15 cellular contexts compared by ENCODE assay signal in genomic region chr4:39718366-39719323, GRCh38. TPM values are rescaled to one million over a fixed set of nuclear protein-coding genes. Genes with fewer than 3 reads are reported as not detected.
DNase-seq lines count a peak whose midpoint lies in the region; ATAC-seq, FAIRE-seq and TF ChIP-seq lines count a peak whose summit lies in the region.
"Had no signal": no experiment of that assay in that cellular context is flagged by ENCODE, and none has a peak within 500 bp of the region (broad histone marks: within the 10 kb centered on the region; RNA-seq: fewer than 3 reads in every experiment).

No MANE protein-coding gene starts in this region.

- no peaks in the 10 kb centered on the region for H3K9me1 ChIP-seq in K562 (ENCODE audit: control insufficient read depth, insufficient read depth, low read length)

- CTCF ChIA-PET in K562 (lab: Yijun Ruan, JAX; ENCODE audit: low intra/inter-chr PET ratio): no interaction called here
- CTCF ChIA-PET in naive thymus-derived CD4-positive, alpha-beta T cell (lab: Charles Lee): interaction anchor here (0.5 kb wide), 1 partner anchor 44 kb away, joined by 3 read pairs; no protein-coding TSS in a partner anchor

- no TSS peak for BruUV-seq in K562 (replicated peaks; lab: Mats Ljungman, UMichigan)

- peak overlapping the region; percentile 6 for H3K4me3 Mint-ChIP-seq in T-helper 1 cell treated with Interleukin-12 subunit alpha and Interleukin-12 subunit beta and Interleukin-4 antibody, amounts not matched to agents 30 μg/mL and 1 μg/mL, for 36 hours
- H3K4me3 Mint-ChIP-seq in naive thymus-derived CD4-positive, alpha-beta T cell: peak overlapping the region in 9 of 10 donors; percentile 14 to 67 (median 48)
- H3K4me3 Mint-ChIP-seq: neural crest cell had no signal

- H3K79me2 ChIP-seq in MM.1S (ENCODE audit: low read length) (peaks cover 96% of the 10 kb centered on the region), K562 (ENCODE audit: control insufficient read depth, insufficient read depth, low read length) (peaks cover 95% of the 10 kb centered on the region)

- H3K9me3 Mint-ChIP-seq in T-helper 1 cell treated with Interleukin-12 subunit alpha and Interleukin-12 subunit beta and Interleukin-4 antibody, amounts not matched to agents 30 μg/mL and 1 μg/mL, for 36 hours: no peaks in the 10 kb centered on the region
- no peaks in the 10 kb centered on the region for H3K9me3 Mint-ChIP-seq in naive thymus-derived CD4-positive, alpha-beta T cell
- H3K9me3 Mint-ChIP-seq: neural crest cell had no signal

- intact Hi-C loops in K562 (cut with micrococcal nuclease): no loop called here
- intact Hi-C loops in naive thymus-derived CD4-positive, alpha-beta T cell (cut with micrococcal nuclease): no loop called here

- H3K9ac ChIP-seq in MM.1S (ENCODE audit: low read length) (no peak overlapping the region), K562 (ENCODE audit: insufficient read depth in 1 of 2, low read depth in 2 of 2, low read length in 2 of 2) (peak overlapping the region in 1 of 2 experiments; percentile 52; a peak in 2 of 4 replicates)

- H2AFZ ChIP-seq in MM.1S (ENCODE audit: low read length) (no peak overlapping the region), K562 (ENCODE audit: low read depth, low read length) (no peak overlapping the region)

- H3K36me3 ChIP-seq in MM.1S (replicated peaks; ENCODE audit: insufficient read depth, low read length): no peaks in the 10 kb centered on the region; the same call in 1 of the 2 replicates
- H3K36me3 ChIP-seq in K562 (ENCODE audit: control insufficient read depth, insufficient read depth, low read length): peaks cover 52% of the 10 kb centered on the region; the same call in 2 of the 3 replicates
- H3K36me3 ChIP-seq in naive thymus-derived CD4-positive, alpha-beta T cell (ENCODE audit: control insufficient read depth in 2 of 3, insufficient read depth in 3 of 3, low read length in 3 of 3): no peaks in the 10 kb centered on the region

- H3F3A ChIP-seq in MM.1S (ENCODE audit: insufficient read depth, low read length): peaks cover 5% of the 10 kb centered on the region; the same call in 1 of the 2 replicates

- H3K4me1 ChIP-seq in MM.1S (ENCODE audit: low read length) (peaks cover 14% of the 10 kb centered on the region), K562 (replicated peaks in 1 of 2; ENCODE audit: control insufficient read depth in 2 of 2, insufficient read depth in 2 of 2, low read length in 2 of 2) (peaks cover 0 to 9% of the 10 kb centered on the region in 2 experiments; a peak in 2 of 5 replicates)
- peaks cover 9 to 14% of the 10 kb centered on the region in 2 donors for H3K4me1 ChIP-seq in naive thymus-derived CD4-positive, alpha-beta T cell (ENCODE audit: control insufficient read depth in 2 of 2, insufficient read depth in 2 of 2, low read length in 2 of 2)

- TF ChIP-seq CTCF in MM.1S (IDR thresholded peaks at IDR 0.05; ENCODE audit: low read length): no peak
- no peak for TF ChIP-seq CTCF in K562 (IDR thresholded peaks at IDR 0.05 in 2 of 3, conservative IDR thresholded peaks at IDR 0.05 in 1 of 3; ENCODE audit: insufficient read depth in 2 of 3, low read depth in 1 of 3, low read length in 3 of 3)

- peak overlapping the region; percentile 10 for H3K27ac Mint-ChIP-seq in T-helper 1 cell treated with Interleukin-12 subunit alpha and Interleukin-12 subunit beta and Interleukin-4 antibody, amounts not matched to agents 30 μg/mL and 1 μg/mL, for 36 hours
- H3K27ac Mint-ChIP-seq in naive thymus-derived CD4-positive, alpha-beta T cell: peak overlapping the region; percentile 13 to 86 (median 48)

- no peak for FAIRE-seq in K562 (lab: Jason Lieb, UNC)
- FAIRE-seq: small intestine had no signal

- H3K4me1 Mint-ChIP-seq in T-helper 1 cell treated with Interleukin-12 subunit alpha and Interleukin-12 subunit beta and Interleukin-4 antibody, amounts not matched to agents 30 μg/mL and 1 μg/mL, for 36 hours (ENCODE audit: low read depth): peaks cover 39% of the 10 kb centered on the region
- H3K4me1 Mint-ChIP-seq in naive thymus-derived CD4-positive, alpha-beta T cell: peaks cover 40 to 69% (median 58%) of the 10 kb centered on the region in 7 donors

- H3K4me3 ChIP-seq in MM.1S (ENCODE audit: low read length): no peak overlapping the region
- no peak overlapping the region for H3K4me3 ChIP-seq in K562
- H3K4me3 ChIP-seq in naive thymus-derived CD4-positive, alpha-beta T cell (ENCODE audit: low read length): no peak overlapping the region
- H3K4me3 ChIP-seq: tibial nerve had no signal

- peak; percentile 27 for ATAC-seq in K562
- ATAC-seq in naive thymus-derived CD4-positive, alpha-beta T cell: peak; percentile 69
- ATAC-seq in GM21737 (IDR thresholded peaks at IDR 0.05; ENCODE audit: unreplicated experiment): no peak

- no peak for TF ChIP-seq POLR2A in K562 (conservative IDR thresholded peaks at IDR 0.05)

- DNase-seq in T-helper 1 cell: no peak
- DNase-seq in MM.1S: peak; percentile 16
- no peak for DNase-seq in K562 (ENCODE audit: extremely low read depth in 1 of 4, low spot score in 3 of 4)
- peak in 1 of 9 donors; percentile 20 for DNase-seq in naive thymus-derived CD4-positive, alpha-beta T cell
- DNase-seq in NK-92 treated with Interleukin-12 subunit alpha and Interleukin-12 subunit beta, amount 100 ng/mL, for 24 hours (lab: John Stamatoyannopoulos, UW): no peak
- DNase-seq in NCI-H1694 (lab: John Stamatoyannopoulos, UW): no peak
- DNase-seq: anterior cingulate cortex, COR-L47, NCI-H2029, small intestine had no signal

- H4K20me1 ChIP-seq in MM.1S (ENCODE audit: insufficient read depth, low read length) (peaks cover 17% of the 10 kb centered on the region), K562 (replicated peaks; ENCODE audit: control insufficient read depth, insufficient read depth, low read length) (peaks cover 18% of the 10 kb centered on the region; the same call in 1 of the 2 replicates)

- no peaks in the 10 kb centered on the region for H3K27me3 ChIP-seq in MM.1S (replicated peaks; ENCODE audit: insufficient read depth, low read length)
- no peaks in the 10 kb centered on the region for H3K27me3 ChIP-seq in K562 (ENCODE audit: control insufficient read depth in 2 of 2, insufficient read depth in 2 of 2, low read length in 2 of 2)
- no peaks in the 10 kb centered on the region for H3K27me3 ChIP-seq in naive thymus-derived CD4-positive, alpha-beta T cell (ENCODE audit: control insufficient read depth in 2 of 2, insufficient read depth in 2 of 2, low read length in 2 of 2)
- H3K27me3 ChIP-seq: tibial nerve had no signal

- H3K9me2 ChIP-seq in MM.1S (replicated peaks; ENCODE audit: insufficient read depth, low read length): no peaks in the 10 kb centered on the region

- peaks cover 12% of the 10 kb centered on the region for H3K36me3 Mint-ChIP-seq in T-helper 1 cell treated with Interleukin-12 subunit alpha and Interleukin-12 subunit beta and Interleukin-4 antibody, amounts not matched to agents 30 μg/mL and 1 μg/mL, for 36 hours (ENCODE audit: low read depth)
- peaks cover 5 to 25% (median 13%) of the 10 kb centered on the region in 5 donors for H3K36me3 Mint-ChIP-seq in naive thymus-derived CD4-positive, alpha-beta T cell

- no peak overlapping the region for H3K4me2 ChIP-seq in MM.1S (ENCODE audit: low read depth, low read length)
- H3K4me2 ChIP-seq in K562 (ENCODE audit: insufficient read depth, low read length): no peak overlapping the region

- POLR2A ChIA-PET in K562 (lab: Yijun Ruan, JAX): interaction anchor here (0.7 to 2.0 kb wide), 9 partner anchors 9 to 20 kb away, joined by 3 to 10 read pairs (median 4); no protein-coding TSS in a partner anchor
- POLR2A ChIA-PET in naive thymus-derived CD4-positive, alpha-beta T cell (lab: Charles Lee): no interaction called here

- no peak for TF ChIP-seq RAD21 in K562 (CRISPR knock-in tag; conservative IDR thresholded peaks at IDR 0.05 in 1 of 2, IDR thresholded peaks at IDR 0.05 in 1 of 2)

- in situ Hi-C loops in K562 (cut with MboI): no loop called here

- WGBS in K562 (ENCODE audit: insufficient coverage, low coverage, missing lambda C conversion rate): 93% methylated on average over 31 of the region's 33 CpGs

- H3K9me3 ChIP-seq in MM.1S (replicated peaks; ENCODE audit: insufficient read depth, low read length) (no peaks in the 10 kb centered on the region), K562 (replicated peaks; ENCODE audit: control insufficient read depth, insufficient read depth, low read depth, low read length) (no peaks in the 10 kb centered on the region)
- H3K9me3 ChIP-seq in naive thymus-derived CD4-positive, alpha-beta T cell (ENCODE audit: control insufficient read depth in 2 of 3, low read length in 3 of 3): no peaks in the 10 kb centered on the region
- H3K9me3 ChIP-seq: tibial nerve had no signal

- H3K27ac ChIP-seq in MM.1S (ENCODE audit: low read length) (no peak overlapping the region), K562 (ENCODE audit: extremely low read depth, low read depth, low read length) (no peak overlapping the region)
- H3K27ac ChIP-seq in naive thymus-derived CD4-positive, alpha-beta T cell (ENCODE audit: low read depth, low read length): no peak overlapping the region
- H3K27ac ChIP-seq: 22Rv1, tibial nerve had no signal

- no peaks in the 10 kb centered on the region for H3K27me3 Mint-ChIP-seq in T-helper 1 cell treated with Interleukin-12 subunit alpha and Interleukin-12 subunit beta and Interleukin-4 antibody, amounts not matched to agents 30 μg/mL and 1 μg/mL, for 36 hours (ENCODE audit: low read depth)
- H3K27me3 Mint-ChIP-seq in naive thymus-derived CD4-positive, alpha-beta T cell: no peaks in the 10 kb centered on the region

- no peak for TF ChIP-seq EP300 in K562 (IDR thresholded peaks at IDR 0.05; ENCODE audit: low read length)

RNA-seq across cellular contexts. Expression of gene UBE2K, which starts 20.7 kb away (rescaled TPM):
- total RNA-seq in K562 (2011; cell fraction: chromatin; rRNA removed; ENCODE audit: low replicate concordance): 14.5 and 47.2 TPM in 2 replicates
- total RNA-seq in K562 (2011; cell fraction: nucleolus; rRNA removed): 15.8 and 18.4 TPM in 2 replicates
- total RNA-seq in K562 (2011; cell fraction: nucleoplasm; rRNA removed): 30.0 and 56.6 TPM in 2 replicates
- 60.5 and 99.0 TPM in 2 replicates for total RNA-seq in K562 (2014; rRNA removed)
- total RNA-seq in K562 (2014; rRNA removed; fragmentation: Illumina TruSeq; extraction: Trizol): 32.1 and 39.6 TPM in 2 replicates
- total RNA-seq in K562 (2015; rRNA removed; fragmentation: Illumina TruSeq; extraction: Trizol): 25.5 and 29.8 TPM in 2 replicates
- 103 and 121 TPM in 2 replicates for total RNA-seq in K562 (2021)
- 133 and 190 TPM in 2 replicates for polyA plus RNA-seq in K562 (2011; rRNA removed)
- 52.2 and 63.3 TPM in 2 replicates for polyA plus RNA-seq in K562 (2011; cell fraction: cytosol; rRNA removed)
- polyA plus RNA-seq in K562 (2011; cell fraction: nucleus; rRNA removed): 16.8 and 24.8 TPM in 2 replicates
- polyA plus RNA-seq in K562 (2012): 76.3 and 178 TPM in 2 replicates
- 74.2 and 77.5 TPM in 2 replicates for polyA plus RNA-seq in K562 (2014; fragmentation: Illumina TruSeq; extraction: Trizol)
- 10 to 100 TPM; 48.4 to 62.6 TPM for polyA plus RNA-seq in K562 (2014; fragmentation: Nextera tagmentation; extraction: Ambion mirVana)
- 88.6 and 142 TPM in 2 replicates for polyA plus RNA-seq in K562 (2014; rRNA removed)
- 78.7 and 92.4 TPM in 2 replicates for polyA minus RNA-seq in K562 (2011; rRNA and poly(A)+ RNA removed)
- polyA minus RNA-seq in K562 (2011; cell fraction: cytosol; rRNA and poly(A)+ RNA removed): 34.0 and 48.8 TPM in 2 replicates
- 6.9 and 12.9 TPM in 2 replicates for polyA minus RNA-seq in K562 (2011; cell fraction: nucleus; rRNA and poly(A)+ RNA removed)
- 10 to 100 TPM; 31.1 to 85.0 (median 43.7) TPM for total RNA-seq in naive thymus-derived CD4-positive, alpha-beta T cell
- polyA plus RNA-seq in naive thymus-derived CD4-positive, alpha-beta T cell: 10 to 100 TPM; 47.4 to 49.3 TPM
